ENCODE assay signal across 10 cellular contexts in the genomic region with DNA sequence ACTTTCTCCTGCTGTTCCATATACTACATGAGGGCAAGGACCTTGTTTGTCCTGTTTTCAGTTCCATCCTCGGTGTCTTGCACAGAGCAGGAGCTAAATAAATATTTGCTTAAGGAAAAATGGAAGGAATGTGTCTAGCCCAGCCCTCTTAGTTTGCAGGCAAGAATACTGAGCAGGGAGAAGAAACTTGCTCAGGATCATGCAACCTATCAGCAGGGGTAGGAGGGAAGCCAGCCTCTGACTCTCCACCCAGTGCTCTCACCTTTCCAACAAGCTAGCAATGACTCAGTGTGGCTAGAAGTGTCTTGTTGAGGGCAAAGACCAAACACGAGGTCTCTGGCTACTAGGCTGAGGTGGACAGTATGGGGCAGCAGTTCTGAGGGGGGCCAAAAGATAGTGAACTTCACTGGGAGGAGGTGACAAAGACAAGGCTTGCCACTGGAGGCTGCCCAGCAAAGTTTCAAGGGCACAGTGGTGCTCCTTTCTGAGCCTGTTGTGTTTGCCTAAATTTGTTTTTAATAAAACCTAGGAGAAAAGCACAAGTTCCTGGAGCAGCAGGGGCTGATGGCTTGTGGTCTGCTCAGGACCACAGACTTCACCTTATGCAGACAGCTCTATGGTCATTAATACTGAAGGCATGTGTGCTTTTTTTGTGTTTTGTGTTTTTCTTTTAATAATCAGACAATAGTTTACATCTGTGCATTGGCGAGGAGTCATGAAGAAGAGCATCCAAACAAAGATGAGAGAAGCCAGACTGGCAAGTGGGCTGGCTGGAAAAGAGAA. TPM values are rescaled to one million over a fixed set of nuclear protein-coding genes. Genes with fewer than 3 reads are reported as not detected.
DNase-seq lines count a peak whose midpoint lies in the region; ATAC-seq and TF ChIP-seq lines count a peak whose summit lies in the region.
"Had no signal": no experiment of that assay in that cellular context is flagged by ENCODE, and none has a peak within 500 bp of the region (broad histone marks: within the 10 kb centered on the region; RNA-seq: fewer than 3 reads in every experiment).

No MANE protein-coding gene starts in this region.

- H3K27me3 ChIP-seq in SK-N-SH (ENCODE audit: insufficient read depth), result peaks cover 10% of the 10 kb centered on the region; the same call in 1 of the 2 replicates

- H3F3A ChIP-seq in SK-N-SH (replicated peaks; ENCODE audit: insufficient read depth), result peaks cover 12% of the 10 kb centered on the region

- TF ChIP-seq RAD21 in SK-N-SH (IDR thresholded peaks at IDR 0.05; ENCODE audit: low read length), result no peak

- no peaks in the 10 kb centered on the region for H3K9me2 ChIP-seq in SK-N-SH

- TF ChIP-seq EP300 in SK-N-SH (IDR thresholded peaks at IDR 0.05; ENCODE audit: borderline replicate concordance in 1 of 2, low read depth in 1 of 2, low read length in 1 of 2), result no peak

- WGBS in SK-N-SH (ENCODE audit: low lambda C conversion rate), result 7% methylated on average over 2 of the region's 3 CpGs

- POLR2A ChIA-PET in SK-N-SH (lab: Yijun Ruan, JAX), result no interaction called here

- H3K4me3 ChIP-seq in SK-N-SH (ENCODE audit: low read depth in 2 of 2, low read length in 1 of 2) (no peak overlapping the region), fibroblast of villous mesenchyme (ENCODE audit: low read depth, low read length) (no peak overlapping the region)

- no peak overlapping the region for H3K9ac ChIP-seq in SK-N-SH

- DNase-seq in DMS53 (lab: John Stamatoyannopoulos, UW) (peak; percentile 48), SK-N-SH (no peak), fibroblast of villous mesenchyme (ENCODE audit: low read depth) (peak; percentile 80), progenitor cell of endocrine pancreas (ENCODE audit: low spot score, unreplicated experiment) (no peak), hypothalamus (lab: John Stamatoyannopoulos, UW) (no peak), midbrain (lab: John Stamatoyannopoulos, UW) (no peak), nucleus accumbens (lab: John Stamatoyannopoulos, UW) (no peak)
- DNase-seq: retina had no signal

- 0 out of 2 replicates have a peak overlapping the region, but pooled peaks have one; percentile 4 for H2AFZ ChIP-seq in SK-N-SH (ENCODE audit: low read depth)

- H3K79me2 ChIP-seq in SK-N-SH (ENCODE audit: insufficient read depth), result no peaks in the 10 kb centered on the region

- H3K27ac ChIP-seq in SK-N-SH (ENCODE audit: low read depth in 2 of 2, low read length in 1 of 2), result peak overlapping the region in 1 of 2 experiments; percentile 39; a peak in 2 of 4 replicates

- H3K4me2 ChIP-seq in SK-N-SH, result peak overlapping the region; percentile 67

- no peaks in the 10 kb centered on the region for H3K36me3 ChIP-seq in SK-N-SH (replicated peaks in 1 of 2; ENCODE audit: control insufficient read depth in 1 of 2, insufficient read depth in 2 of 2, low read length in 1 of 2)

- TF ChIP-seq CTCF in SK-N-SH (IDR thresholded peaks at IDR 0.05), result no peak
- TF ChIP-seq CTCF in fibroblast of villous mesenchyme (IDR thresholded peaks at IDR 0.05; ENCODE audit: insufficient read depth, low read depth, low read length), result no peak
- TF ChIP-seq CTCF in progenitor cell of endocrine pancreas (IDR thresholded peaks at IDR 0.05; ENCODE audit: unreplicated experiment), result no peak

- CTCF ChIA-PET in SK-N-SH (lab: Yijun Ruan, JAX), result no interaction called here

- H3K27ac Mint-ChIP-seq in progenitor cell of endocrine pancreas, result peak overlapping the region; percentile 37

- peaks cover 65% of the 10 kb centered on the region for H3K4me1 Mint-ChIP-seq in progenitor cell of endocrine pancreas (ENCODE audit: low read depth)

- H3K4me3 Mint-ChIP-seq in progenitor cell of endocrine pancreas (ENCODE audit: low read depth), result peak overlapping the region; percentile 33

- peaks cover 0 to 15% of the 10 kb centered on the region in 2 experiments; a peak in 1 of 4 replicates for H3K4me1 ChIP-seq in SK-N-SH (ENCODE audit: control insufficient read depth in 1 of 2, insufficient read depth in 2 of 2, low read depth in 1 of 2, low read length in 1 of 2)

- no peaks in the 10 kb centered on the region for H4K20me1 ChIP-seq in SK-N-SH (ENCODE audit: insufficient read depth)

- peaks cover 7% of the 10 kb centered on the region for H3K9me3 Mint-ChIP-seq in progenitor cell of endocrine pancreas (ENCODE audit: low read depth)

- no peaks in the 10 kb centered on the region; the same call in 1 of the 2 replicates for H3K9me3 ChIP-seq in SK-N-SH

- peaks cover 5% of the 10 kb centered on the region for H3K27me3 Mint-ChIP-seq in progenitor cell of endocrine pancreas

- H3K36me3 Mint-ChIP-seq in progenitor cell of endocrine pancreas (ENCODE audit: insufficient read depth), result no peaks in the 10 kb centered on the region

- no peak for ATAC-seq in activated CD4-positive, CD25-positive, alpha-beta regulatory T cell treated with anti-CD3 and anti-CD28 coated beads, Interleukin-2, amount 50 U/mL, for 24 hours

TF ChIP-seq in SK-N-SH, 30 proteins besides CTCF, POLR2A, EP300 and RAD21:
- TF ChIP-seq FOXJ3 (CRISPR knock-in tag; IDR thresholded peaks at IDR 0.05) (no peak), NFIC (IDR thresholded peaks at IDR 0.05; ENCODE audit: borderline replicate concordance) (no peak), MXI1 (IDR thresholded peaks at IDR 0.05; ENCODE audit: low read depth, low read length) (no peak), EZH2phosphoT487 (IDR thresholded peaks at IDR 0.05; ENCODE audit: borderline replicate concordance, low read depth) (no peak), TCF12 (IDR thresholded peaks at IDR 0.05) (no peak), USF1 (IDR thresholded peaks at IDR 0.05; ENCODE audit: borderline replicate concordance, low read depth) (no peak), YY1 (IDR thresholded peaks at IDR 0.05; ENCODE audit: low read depth) (no peak)
- TF ChIP-seq, protein P1, sequence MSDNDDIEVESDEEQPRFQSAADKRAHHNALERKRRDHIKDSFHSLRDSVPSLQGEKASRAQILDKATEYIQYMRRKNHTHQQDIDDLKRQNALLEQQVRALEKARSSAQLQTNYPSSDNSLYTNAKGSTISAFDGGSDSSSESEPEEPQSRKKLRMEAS (IDR thresholded peaks at IDR 0.05; ENCODE audit: low read depth), result 0 out of 2 replicates have a peak, but pooled peaks have one; percentile 10

RNA-seq across cellular contexts. Expression of gene CTAGE1, which starts 49.1 kb away (rescaled TPM):
- polyA plus RNA-seq in SK-N-SH (2012; rRNA removed), result 0.03 and 0.07 TPM in 2 replicates
- 0.01 TPM in 2 replicates for polyA plus RNA-seq in SK-N-SH (2012; cell fraction: cytosol; rRNA removed)
- polyA plus RNA-seq in SK-N-SH (2012; cell fraction: nucleus; rRNA removed), result 0.02 TPM in 1 of 2 replicates, not detected in the other
- total RNA-seq in fibroblast of villous mesenchyme (0.43 TPM in 1 of 2 replicates, not detected in the other), progenitor cell of endocrine pancreas (not detected in 2 replicates)
- total RNA-seq: glomerular endothelial cell had no signal

Comparison
In these comparisons a context has a peak if more than half of its experiments do, and no peak if none do; other contexts are left out.
1. DNase-seq: peak in DMS53 (single experiment) and fibroblast of villous mesenchyme (single experiment); none in SK-N-SH (single experiment), progenitor cell of endocrine pancreas (single experiment), hypothalamus (0 of 51), midbrain (single experiment) and nucleus accumbens (0 of 56).